Comparison of ENCODE assay signal across 1 cellular context in the genomic region with DNA sequence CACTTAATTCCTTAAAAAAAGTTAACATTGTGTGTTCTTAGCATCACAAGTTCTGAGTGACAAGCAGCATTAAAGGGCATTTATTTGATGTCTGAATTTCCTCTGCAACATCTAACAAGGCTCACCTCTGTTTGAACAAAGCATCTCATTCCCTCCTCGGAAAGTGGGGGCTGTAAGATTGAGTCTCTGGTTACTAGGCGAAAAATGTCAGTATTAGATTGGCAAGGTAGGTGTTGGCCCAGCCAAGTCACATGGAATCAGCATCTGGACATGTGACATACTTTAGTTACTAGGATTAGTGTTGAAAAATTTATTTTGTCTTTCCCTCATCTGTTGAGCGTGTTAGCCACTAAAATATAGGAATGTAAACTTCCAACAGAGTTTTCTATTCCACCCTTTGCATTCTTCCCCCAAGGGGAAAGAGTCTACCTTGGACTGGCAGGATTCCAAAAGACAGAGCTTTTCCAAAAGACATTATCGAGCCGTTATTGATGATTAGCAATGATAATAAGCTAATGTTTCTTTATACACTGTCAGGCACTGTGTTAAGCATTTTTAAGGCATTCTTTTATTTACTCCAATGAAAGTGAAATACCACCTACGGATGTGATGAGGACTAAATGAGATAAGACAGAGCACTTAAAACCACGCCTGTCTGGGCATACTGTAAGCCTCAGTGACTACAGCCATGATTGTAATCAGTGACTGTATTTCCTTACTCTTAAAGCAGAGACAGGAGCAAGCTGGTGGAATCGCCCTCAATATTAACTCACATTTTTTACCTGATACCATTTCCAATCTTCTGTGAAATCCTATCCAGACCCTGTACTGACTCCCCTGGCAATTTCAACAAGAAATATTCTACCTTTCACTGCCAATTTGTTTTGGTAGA.
TF ChIP-seq lines count a peak whose summit lies in the region.

No MANE protein-coding gene starts in this region.

TF ChIP-seq in K562, 482 proteins besides CTCF, POLR2A, EP300 and RAD21 (continued from another document and continues in another):
- TF ChIP-seq, protein P1, sequence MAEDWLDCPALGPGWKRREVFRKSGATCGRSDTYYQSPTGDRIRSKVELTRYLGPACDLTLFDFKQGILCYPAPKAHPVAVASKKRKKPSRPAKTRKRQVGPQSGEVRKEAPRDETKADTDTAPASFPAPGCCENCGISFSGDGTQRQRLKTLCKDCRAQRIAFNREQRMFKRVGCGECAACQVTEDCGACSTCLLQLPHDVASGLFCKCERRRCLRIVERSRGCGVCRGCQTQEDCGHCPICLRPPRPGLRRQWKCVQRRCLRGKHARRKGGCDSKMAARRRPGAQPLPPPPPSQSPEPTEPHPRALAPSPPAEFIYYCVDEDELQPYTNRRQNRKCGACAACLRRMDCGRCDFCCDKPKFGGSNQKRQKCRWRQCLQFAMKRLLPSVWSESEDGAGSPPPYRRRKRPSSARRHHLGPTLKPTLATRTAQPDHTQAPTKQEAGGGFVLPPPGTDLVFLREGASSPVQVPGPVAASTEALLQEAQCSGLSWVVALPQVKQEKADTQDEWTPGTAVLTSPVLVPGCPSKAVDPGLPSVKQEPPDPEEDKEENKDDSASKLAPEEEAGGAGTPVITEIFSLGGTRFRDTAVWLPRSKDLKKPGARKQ (CRISPR knock-in tag; IDR thresholded peaks at IDR 0.05): no peak
- TF ChIP-seq ZNF146 (CRISPR knock-in tag; IDR thresholded peaks at IDR 0.05; ENCODE audit: unreplicated experiment) (no peak), TRIM28 (IDR thresholded peaks at IDR 0.05) (no peak), GATAD2B (IDR thresholded peaks at IDR 0.05; ENCODE audit: borderline replicate concordance) (no peak), ZBTB8A (IDR thresholded peaks at IDR 0.05; ENCODE audit: partially characterized antibody) (no peak), WHSC1 (IDR thresholded peaks at IDR 0.05; ENCODE audit: low read length) (no peak), NCOA2 (IDR thresholded peaks at IDR 0.05; ENCODE audit: partially characterized antibody in 2 of 2) (peak in 1 of 2 experiments; percentile 13), NELFE (IDR thresholded peaks at IDR 0.05; ENCODE audit: insufficient read depth, insufficient read length) (no peak), SP1 (CRISPR knock-in tag; IDR thresholded peaks at IDR 0.05) (no peak; the same call in 1 of the 2 replicates), CREM (IDR thresholded peaks at IDR 0.05; ENCODE audit: low read depth) (0 out of 2 replicates have a peak, but pooled peaks have one; percentile 16), EHMT2 (IDR thresholded peaks at IDR 0.05) (peak; percentile 11; the same call in 1 of the 2 replicates), MED1 (CRISPR knock-in tag; IDR thresholded peaks at IDR 0.05; ENCODE audit: borderline replicate concordance) (no peak), PRMT5 (CRISPR knock-in tag; IDR thresholded peaks at IDR 0.05) (no peak), CHD2 (IDR thresholded peaks at IDR 0.05; ENCODE audit: low read depth, low read length) (no peak), PRPF4 (IDR thresholded peaks at IDR 0.05; ENCODE audit: insufficient read depth, low read depth, low read length, poor library complexity, severe bottlenecking) (no peak), ZNF780A (CRISPR knock-in tag; IDR thresholded peaks at IDR 0.05) (no peak), RCOR1 (IDR thresholded peaks at IDR 0.05; ENCODE audit: borderline replicate concordance in 1 of 2, low read depth in 2 of 2, low read length in 2 of 2) (0 out of 4 replicates have a peak, but pooled peaks of 1 of the 2 experiments have one; percentile 14), JUNB (CRISPR knock-in tag; conservative IDR thresholded peaks at IDR 0.05) (no peak), NUFIP1 (IDR thresholded peaks at IDR 0.05; ENCODE audit: partially characterized antibody) (no peak), ERF (CRISPR knock-in tag; IDR thresholded peaks at IDR 0.05) (no peak), ZBTB1 (CRISPR knock-in tag; IDR thresholded peaks at IDR 0.05; ENCODE audit: borderline replicate concordance, low read depth) (no peak), KAT7 (CRISPR knock-in tag; IDR thresholded peaks at IDR 0.05; ENCODE audit: borderline replicate concordance) (no peak), RAD51 (IDR thresholded peaks at IDR 0.05; ENCODE audit: borderline replicate concordance, low read depth) (0 out of 2 replicates have a peak, but pooled peaks have one; percentile 24), ZNF324 (CRISPR knock-in tag; IDR thresholded peaks at IDR 0.05) (no peak), E2F3 (CRISPR knock-in tag; IDR thresholded peaks at IDR 0.05) (no peak), ZNF589 (CRISPR knock-in tag; IDR thresholded peaks at IDR 0.05; ENCODE audit: low read depth) (no peak; the same call in 1 of the 2 replicates), SIRT6 (IDR thresholded peaks at IDR 0.05; ENCODE audit: low read depth, low read length) (no peak), ZNF165 (CRISPR knock-in tag; IDR thresholded peaks at IDR 0.05; ENCODE audit: borderline replicate concordance) (no peak), CC2D1A (IDR thresholded peaks at IDR 0.05) (no peak), ZNF717 (CRISPR knock-in tag; IDR thresholded peaks at IDR 0.05) (no peak), CBFA2T3 (IDR thresholded peaks at IDR 0.05) (peak; percentile 20; the same call in 1 of the 2 replicates)
- TF ChIP-seq, protein P2, sequence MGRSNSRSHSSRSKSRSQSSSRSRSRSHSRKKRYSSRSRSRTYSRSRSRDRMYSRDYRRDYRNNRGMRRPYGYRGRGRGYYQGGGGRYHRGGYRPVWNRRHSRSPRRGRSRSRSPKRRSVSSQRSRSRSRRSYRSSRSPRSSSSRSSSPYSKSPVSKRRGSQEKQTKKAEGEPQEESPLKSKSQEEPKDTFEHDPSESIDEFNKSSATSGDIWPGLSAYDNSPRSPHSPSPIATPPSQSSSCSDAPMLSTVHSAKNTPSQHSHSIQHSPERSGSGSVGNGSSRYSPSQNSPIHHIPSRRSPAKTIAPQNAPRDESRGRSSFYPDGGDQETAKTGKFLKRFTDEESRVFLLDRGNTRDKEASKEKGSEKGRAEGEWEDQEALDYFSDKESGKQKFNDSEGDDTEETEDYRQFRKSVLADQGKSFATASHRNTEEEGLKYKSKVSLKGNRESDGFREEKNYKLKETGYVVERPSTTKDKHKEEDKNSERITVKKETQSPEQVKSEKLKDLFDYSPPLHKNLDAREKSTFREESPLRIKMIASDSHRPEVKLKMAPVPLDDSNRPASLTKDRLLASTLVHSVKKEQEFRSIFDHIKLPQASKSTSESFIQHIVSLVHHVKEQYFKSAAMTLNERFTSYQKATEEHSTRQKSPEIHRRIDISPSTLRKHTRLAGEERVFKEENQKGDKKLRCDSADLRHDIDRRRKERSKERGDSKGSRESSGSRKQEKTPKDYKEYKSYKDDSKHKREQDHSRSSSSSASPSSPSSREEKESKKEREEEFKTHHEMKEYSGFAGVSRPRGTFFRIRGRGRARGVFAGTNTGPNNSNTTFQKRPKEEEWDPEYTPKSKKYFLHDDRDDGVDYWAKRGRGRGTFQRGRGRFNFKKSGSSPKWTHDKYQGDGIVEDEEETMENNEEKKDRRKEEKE (IDR thresholded peaks at IDR 0.05; ENCODE audit: borderline replicate concordance in 1 of 2, control insufficient read depth in 1 of 2, low read depth in 2 of 2, low read length in 1 of 2): no peak
- TF ChIP-seq, protein P3, sequence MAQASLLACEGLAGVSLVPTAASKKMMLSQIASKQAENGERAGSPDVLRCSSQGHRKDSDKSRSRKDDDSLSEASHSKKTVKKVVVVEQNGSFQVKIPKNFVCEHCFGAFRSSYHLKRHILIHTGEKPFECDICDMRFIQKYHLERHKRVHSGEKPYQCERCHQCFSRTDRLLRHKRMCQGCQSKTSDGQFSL (CRISPR knock-in tag; IDR thresholded peaks at IDR 0.05): no peak
- TF ChIP-seq, protein P3 (tag; IDR thresholded peaks at IDR 0.05): no peak
- TF ChIP-seq, protein P4, sequence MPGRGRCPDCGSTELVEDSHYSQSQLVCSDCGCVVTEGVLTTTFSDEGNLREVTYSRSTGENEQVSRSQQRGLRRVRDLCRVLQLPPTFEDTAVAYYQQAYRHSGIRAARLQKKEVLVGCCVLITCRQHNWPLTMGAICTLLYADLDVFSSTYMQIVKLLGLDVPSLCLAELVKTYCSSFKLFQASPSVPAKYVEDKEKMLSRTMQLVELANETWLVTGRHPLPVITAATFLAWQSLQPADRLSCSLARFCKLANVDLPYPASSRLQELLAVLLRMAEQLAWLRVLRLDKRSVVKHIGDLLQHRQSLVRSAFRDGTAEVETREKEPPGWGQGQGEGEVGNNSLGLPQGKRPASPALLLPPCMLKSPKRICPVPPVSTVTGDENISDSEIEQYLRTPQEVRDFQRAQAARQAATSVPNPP (IDR thresholded peaks at IDR 0.05; ENCODE audit: borderline replicate concordance, insufficient read depth, insufficient read length): no peak
- TF ChIP-seq, protein P5, sequence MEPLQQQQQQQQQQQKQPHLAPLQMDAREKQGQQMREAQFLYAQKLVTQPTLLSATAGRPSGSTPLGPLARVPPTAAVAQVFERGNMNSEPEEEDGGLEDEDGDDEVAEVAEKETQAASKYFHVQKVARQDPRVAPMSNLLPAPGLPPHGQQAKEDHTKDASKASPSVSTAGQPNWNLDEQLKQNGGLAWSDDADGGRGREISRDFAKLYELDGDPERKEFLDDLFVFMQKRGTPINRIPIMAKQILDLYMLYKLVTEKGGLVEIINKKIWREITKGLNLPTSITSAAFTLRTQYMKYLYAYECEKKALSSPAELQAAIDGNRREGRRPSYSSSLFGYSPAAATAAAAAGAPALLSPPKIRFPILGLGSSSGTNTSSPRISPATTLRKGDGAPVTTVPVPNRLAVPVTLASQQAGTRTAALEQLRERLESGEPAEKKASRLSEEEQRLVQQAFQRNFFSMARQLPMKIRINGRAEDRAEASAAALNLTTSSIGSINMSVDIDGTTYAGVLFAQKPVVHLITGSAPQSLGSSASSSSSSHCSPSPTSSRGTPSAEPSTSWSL (CRISPR knock-in tag; IDR thresholded peaks at IDR 0.05; ENCODE audit: borderline replicate concordance): no peak
- TF ChIP-seq, protein P6, sequence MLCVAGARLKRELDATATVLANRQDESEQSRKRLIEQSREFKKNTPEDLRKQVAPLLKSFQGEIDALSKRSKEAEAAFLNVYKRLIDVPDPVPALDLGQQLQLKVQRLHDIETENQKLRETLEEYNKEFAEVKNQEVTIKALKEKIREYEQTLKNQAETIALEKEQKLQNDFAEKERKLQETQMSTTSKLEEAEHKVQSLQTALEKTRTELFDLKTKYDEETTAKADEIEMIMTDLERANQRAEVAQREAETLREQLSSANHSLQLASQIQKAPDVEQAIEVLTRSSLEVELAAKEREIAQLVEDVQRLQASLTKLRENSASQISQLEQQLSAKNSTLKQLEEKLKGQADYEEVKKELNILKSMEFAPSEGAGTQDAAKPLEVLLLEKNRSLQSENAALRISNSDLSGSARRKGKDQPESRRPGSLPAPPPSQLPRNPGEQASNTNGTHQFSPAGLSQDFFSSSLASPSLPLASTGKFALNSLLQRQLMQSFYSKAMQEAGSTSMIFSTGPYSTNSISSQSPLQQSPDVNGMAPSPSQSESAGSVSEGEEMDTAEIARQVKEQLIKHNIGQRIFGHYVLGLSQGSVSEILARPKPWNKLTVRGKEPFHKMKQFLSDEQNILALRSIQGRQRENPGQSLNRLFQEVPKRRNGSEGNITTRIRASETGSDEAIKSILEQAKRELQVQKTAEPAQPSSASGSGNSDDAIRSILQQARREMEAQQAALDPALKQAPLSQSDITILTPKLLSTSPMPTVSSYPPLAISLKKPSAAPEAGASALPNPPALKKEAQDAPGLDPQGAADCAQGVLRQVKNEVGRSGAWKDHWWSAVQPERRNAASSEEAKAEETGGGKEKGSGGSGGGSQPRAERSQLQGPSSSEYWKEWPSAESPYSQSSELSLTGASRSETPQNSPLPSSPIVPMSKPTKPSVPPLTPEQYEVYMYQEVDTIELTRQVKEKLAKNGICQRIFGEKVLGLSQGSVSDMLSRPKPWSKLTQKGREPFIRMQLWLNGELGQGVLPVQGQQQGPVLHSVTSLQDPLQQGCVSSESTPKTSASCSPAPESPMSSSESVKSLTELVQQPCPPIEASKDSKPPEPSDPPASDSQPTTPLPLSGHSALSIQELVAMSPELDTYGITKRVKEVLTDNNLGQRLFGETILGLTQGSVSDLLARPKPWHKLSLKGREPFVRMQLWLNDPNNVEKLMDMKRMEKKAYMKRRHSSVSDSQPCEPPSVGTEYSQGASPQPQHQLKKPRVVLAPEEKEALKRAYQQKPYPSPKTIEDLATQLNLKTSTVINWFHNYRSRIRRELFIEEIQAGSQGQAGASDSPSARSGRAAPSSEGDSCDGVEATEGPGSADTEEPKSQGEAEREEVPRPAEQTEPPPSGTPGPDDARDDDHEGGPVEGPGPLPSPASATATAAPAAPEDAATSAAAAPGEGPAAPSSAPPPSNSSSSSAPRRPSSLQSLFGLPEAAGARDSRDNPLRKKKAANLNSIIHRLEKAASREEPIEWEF (CRISPR knock-in tag; IDR thresholded peaks at IDR 0.05): peak; percentile 6; the same call in 1 of the 2 replicates
- TF ChIP-seq, protein P7, sequence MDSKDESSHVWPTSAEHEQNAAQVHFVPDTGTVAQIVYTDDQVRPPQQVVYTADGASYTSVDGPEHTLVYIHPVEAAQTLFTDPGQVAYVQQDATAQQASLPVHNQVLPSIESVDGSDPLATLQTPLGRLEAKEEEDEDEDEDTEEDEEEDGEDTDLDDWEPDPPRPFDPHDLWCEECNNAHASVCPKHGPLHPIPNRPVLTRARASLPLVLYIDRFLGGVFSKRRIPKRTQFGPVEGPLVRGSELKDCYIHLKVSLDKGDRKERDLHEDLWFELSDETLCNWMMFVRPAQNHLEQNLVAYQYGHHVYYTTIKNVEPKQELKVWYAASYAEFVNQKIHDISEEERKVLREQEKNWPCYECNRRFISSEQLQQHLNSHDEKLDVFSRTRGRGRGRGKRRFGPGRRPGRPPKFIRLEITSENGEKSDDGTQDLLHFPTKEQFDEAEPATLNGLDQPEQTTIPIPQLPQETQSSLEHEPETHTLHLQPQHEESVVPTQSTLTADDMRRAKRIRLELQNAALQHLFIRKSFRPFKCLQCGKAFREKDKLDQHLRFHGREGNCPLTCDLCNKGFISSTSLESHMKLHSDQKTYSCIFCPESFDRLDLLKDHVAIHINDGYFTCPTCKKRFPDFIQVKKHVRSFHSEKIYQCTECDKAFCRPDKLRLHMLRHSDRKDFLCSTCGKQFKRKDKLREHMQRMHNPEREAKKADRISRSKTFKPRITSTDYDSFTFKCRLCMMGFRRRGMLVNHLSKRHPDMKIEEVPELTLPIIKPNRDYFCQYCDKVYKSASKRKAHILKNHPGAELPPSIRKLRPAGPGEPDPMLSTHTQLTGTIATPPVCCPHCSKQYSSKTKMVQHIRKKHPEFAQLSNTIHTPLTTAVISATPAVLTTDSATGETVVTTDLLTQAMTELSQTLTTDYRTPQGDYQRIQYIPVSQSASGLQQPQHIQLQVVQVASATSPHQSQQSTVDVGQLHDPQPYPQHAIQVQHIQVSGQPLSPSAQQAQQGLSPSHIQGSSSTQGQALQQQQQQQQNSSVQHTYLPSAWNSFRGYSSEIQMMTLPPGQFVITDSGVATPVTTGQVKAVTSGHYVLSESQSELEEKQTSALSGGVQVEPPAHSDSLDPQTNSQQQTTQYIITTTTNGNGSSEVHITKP (IDR thresholded peaks at IDR 0.05; ENCODE audit: partially characterized antibody): peak; percentile 85
